20 cellular contexts compared by ENCODE assay signal in the genomic region with DNA sequence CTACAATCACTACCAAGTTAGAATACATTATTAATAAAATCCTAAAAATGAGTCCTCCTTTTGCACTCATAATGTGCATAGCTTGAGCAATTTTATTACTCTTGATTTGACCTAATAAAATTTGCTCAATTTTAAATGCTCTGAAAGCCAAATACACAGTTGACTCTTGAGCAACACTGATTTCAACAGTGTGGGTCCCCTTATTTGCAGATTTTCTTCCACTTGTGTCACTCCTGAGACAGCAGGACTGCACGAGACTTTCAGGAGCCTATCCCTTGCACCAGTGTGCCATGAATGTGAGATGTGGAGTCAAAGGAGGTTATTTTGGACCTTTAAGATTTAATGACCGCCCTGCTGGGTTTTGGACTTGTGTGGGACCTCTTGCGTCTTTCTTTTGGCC. TPM values are rescaled to one million over a fixed set of nuclear protein-coding genes. Genes with fewer than 3 reads are reported as not detected.
DNase-seq lines count a peak whose midpoint lies in the region; ATAC-seq and TF ChIP-seq lines count a peak whose summit lies in the region.
"Had no signal": no experiment of that assay in that cellular context is flagged by ENCODE, and none has a peak within 500 bp of the region (broad histone marks: within the 10 kb centered on the region; RNA-seq: fewer than 3 reads in every experiment).

No MANE protein-coding gene starts in this region.

- peaks cover 30% of the 10 kb centered on the region for H3K36me3 Mint-ChIP-seq in MCF 10A (ENCODE audit: insufficient read depth, unreplicated experiment)

- H3K4me3 ChIP-seq in breast epithelium (no peak overlapping the region), mammary epithelial cell (replicated peaks in 1 of 3; ENCODE audit: insufficient read depth in 1 of 3, low read depth in 2 of 3, low read length in 3 of 3) (no peak overlapping the region), neutrophil (ENCODE audit: low read depth in 1 of 2, low read length in 1 of 2) (no peak overlapping the region), vagina (no peak overlapping the region), mucosa of descending colon (no peak overlapping the region)
- H3K4me3 ChIP-seq: SJSA1 had no signal

- H3K27me3 ChIP-seq in breast epithelium: no peaks in the 10 kb centered on the region
- H3K27me3 ChIP-seq in mammary epithelial cell (ENCODE audit: insufficient read depth, low read length): no peaks in the 10 kb centered on the region
- no peaks in the 10 kb centered on the region for H3K27me3 ChIP-seq in neutrophil
- H3K27me3 ChIP-seq in vagina: no peaks in the 10 kb centered on the region
- H3K27me3 ChIP-seq: SJSA1 had no signal

- H3K4me1 ChIP-seq in breast epithelium (no peaks in the 10 kb centered on the region), mammary epithelial cell (ENCODE audit: insufficient read depth, low read length) (peaks cover 3% of the 10 kb centered on the region), neutrophil (ENCODE audit: control insufficient read depth in 1 of 2, insufficient read depth in 1 of 2, low read depth in 1 of 2, low read length in 1 of 2) (peaks cover 21 to 23% of the 10 kb centered on the region in 2 experiments), vagina (peaks cover 35% of the 10 kb centered on the region), mucosa of descending colon (ENCODE audit: low read depth) (no peaks in the 10 kb centered on the region)

- no peak overlapping the region for H3K4me3 Mint-ChIP-seq in MCF 10A (ENCODE audit: unreplicated experiment)

- WGBS in mammary epithelial cell (ENCODE audit: low coverage, missing lambda C conversion rate): 100% methylated on average over 3 of the region's 3 CpGs

- intact Hi-C loops in MCF 10A (cut with micrococcal nuclease) (no loop called here), breast epithelium (cut with DNase I; ENCODE audit: low total_unique reads) (no loop called here), mammary epithelial cell (cut with micrococcal nuclease) (no loop called here), vagina (cut with DNase I) (no loop called here), mucosa of descending colon (cut with DNase I, micrococcal nuclease) (no loop called here)

- H2AFZ ChIP-seq in mammary epithelial cell (ENCODE audit: low read depth, low read length): no peak overlapping the region

- H3K79me2 ChIP-seq in mammary epithelial cell (ENCODE audit: insufficient read depth, low read length): peaks cover 31% of the 10 kb centered on the region

- H3K9ac ChIP-seq in mammary epithelial cell (ENCODE audit: insufficient read depth, low read length): no peak overlapping the region

- no peak overlapping the region for H3K4me2 ChIP-seq in mammary epithelial cell (ENCODE audit: insufficient read depth, low read depth, low read length)

- no peaks in the 10 kb centered on the region for H3K9me3 Mint-ChIP-seq in MCF 10A (ENCODE audit: unreplicated experiment)

- H4K20me1 ChIP-seq in mammary epithelial cell (ENCODE audit: insufficient read depth, low read length): no peaks in the 10 kb centered on the region

- TF ChIP-seq CTCF in MCF 10A (IDR thresholded peaks at IDR 0.05; ENCODE audit: unreplicated experiment) (no peak), breast epithelium (IDR thresholded peaks at IDR 0.05) (no peak), mammary epithelial cell (conservative IDR thresholded peaks at IDR 0.05 in 1 of 2, IDR thresholded peaks at IDR 0.05 in 1 of 2; ENCODE audit: extremely low read depth in 1 of 2, insufficient read depth in 1 of 2, low read depth in 1 of 2, low read length in 2 of 2) (no peak), neutrophil (IDR thresholded peaks at IDR 0.05) (no peak), vagina (IDR thresholded peaks at IDR 0.05) (no peak), mucosa of descending colon (IDR thresholded peaks at IDR 0.05) (no peak)

- dilution Hi-C loops in mammary epithelial cell (cut with HindIII; ENCODE audit: low sequenced_read_pairs): no loop called here

- in situ Hi-C loops in mammary epithelial cell (cut with MboI; ENCODE audit: low sequenced_read_pairs in 2 of 2): no loop called here

- ATAC-seq in mucosa of descending colon: no peak
- ATAC-seq: Right ventricle myocardium inferior had no signal

- DNase-seq in MCF 10A (ENCODE audit: unreplicated experiment) (no peak), breast epithelium (ENCODE audit: low spot score in 2 of 2) (no peak), mammary epithelial cell (no peak), vagina (ENCODE audit: extremely low spot score in 2 of 2) (no peak), mucosa of descending colon (no peak), pons (ENCODE audit: low spot score) (no peak)
- no peak for DNase-seq in activated CD4-positive, alpha-beta T cell treated with anti-CD3 and anti-CD28 coated beads, Interleukin-2, amount 50 U/mL, for 1 hour
- DNase-seq: AML-193, DMS53, MM.1S, NCI-H1105, NCI-H146, NCI-H2029, NCI-H2227 treated with DMSO at 0.1 percent for 48 hours, NCI-H510A, NCI-H748 treated with DMSO at 0.1 percent for 48 hours had no signal

- no peak overlapping the region for H3K27ac Mint-ChIP-seq in MCF 10A (ENCODE audit: low read depth, unreplicated experiment)

- no peaks in the 10 kb centered on the region for H3K36me3 ChIP-seq in breast epithelium
- peaks cover 14% of the 10 kb centered on the region for H3K36me3 ChIP-seq in mammary epithelial cell (ENCODE audit: insufficient read depth, low read length)
- peaks cover 11% of the 10 kb centered on the region for H3K36me3 ChIP-seq in neutrophil
- H3K36me3 ChIP-seq in vagina: peaks cover 0 to 14% of the 10 kb centered on the region in 2 donors
- H3K36me3 ChIP-seq in mucosa of descending colon (ENCODE audit: low read depth): no peaks in the 10 kb centered on the region

- POLR2A ChIA-PET in MCF 10A (lab: Yijun Ruan, JAX): no interaction called here

- TF ChIP-seq POLR2A in breast epithelium (IDR thresholded peaks at IDR 0.05) (no peak), vagina (IDR thresholded peaks at IDR 0.05) (no peak)

- H3K27ac ChIP-seq in breast epithelium (peak overlapping the region in 1 of 2 donors; percentile 29), mammary epithelial cell (ENCODE audit: insufficient read depth, low read depth, low read length) (no peak overlapping the region), neutrophil (peak overlapping the region; percentile 68), vagina (peak overlapping the region; percentile 15)
- H3K27ac ChIP-seq: C4-2B, SJSA1 had no signal

- TSS peak; percentile 11 for BruUV-seq in MCF 10A (replicated peaks; lab: Mats Ljungman, UMichigan)
- BruUV-seq in mammary epithelial cell (replicated peaks; lab: Mats Ljungman, UMichigan): TSS peak; percentile 17

- no peaks in the 10 kb centered on the region for H3K9me3 ChIP-seq in breast epithelium
- no peaks in the 10 kb centered on the region for H3K9me3 ChIP-seq in mammary epithelial cell (replicated peaks; ENCODE audit: insufficient read depth, low read length)
- H3K9me3 ChIP-seq in neutrophil: no peaks in the 10 kb centered on the region
- no peaks in the 10 kb centered on the region for H3K9me3 ChIP-seq in vagina
- no peaks in the 10 kb centered on the region for H3K9me3 ChIP-seq in mucosa of descending colon
- H3K9me3 ChIP-seq: SJSA1 had no signal

- CTCF ChIA-PET in MCF 10A (lab: Yijun Ruan, JAX) (no interaction called here), mammary epithelial cell (lab: Charles Lee; ENCODE audit: low non-redundant PET) (no interaction called here)

- no peaks in the 10 kb centered on the region for H3K27me3 Mint-ChIP-seq in MCF 10A (ENCODE audit: insufficient read depth, unreplicated experiment)

- H3K4me1 Mint-ChIP-seq in MCF 10A (ENCODE audit: insufficient read depth, unreplicated experiment): no peaks in the 10 kb centered on the region

RNA-seq across cellular contexts. Expression of a gene that starts 23.2 kb away (rescaled TPM):
- total RNA-seq in MCF 10A (2022) (26.4 and 31.0 TPM in 2 replicates), breast epithelium (10 to 100 TPM; 32.8 to 41.6 (median 38.2) TPM), mammary epithelial cell (10 to 100 TPM; 26.6 to 32.0 TPM), vagina (27.7 TPM), mucosa of descending colon (10 to 100 TPM; 17.4 to 39.7 (median 19.6) TPM)
- polyA plus RNA-seq in mammary epithelial cell: 14.4 TPM
- 39.7 TPM for polyA minus RNA-seq in mammary epithelial cell
